In the genomic region with DNA sequence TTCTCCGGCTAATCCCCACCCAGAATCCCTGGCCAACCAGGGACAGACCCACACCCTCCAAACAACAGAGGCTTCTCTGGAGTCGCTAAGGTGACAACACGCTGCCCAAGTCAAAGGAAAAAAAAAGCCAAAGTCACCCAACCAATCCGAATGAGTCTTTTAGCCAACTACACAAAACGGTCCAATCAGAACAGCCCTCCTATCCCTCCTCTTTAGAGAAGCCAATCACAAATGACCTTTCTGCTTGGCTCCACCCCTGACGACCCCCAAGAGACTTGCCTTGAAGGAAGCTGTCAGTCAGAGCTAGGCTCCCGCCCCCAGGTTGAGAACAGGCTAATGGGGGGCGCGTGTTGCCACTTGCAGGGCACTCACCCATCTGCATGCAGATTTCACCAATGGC, we compare ENCODE assay signal across 8 cellular contexts. TPM values are rescaled to one million over a fixed set of nuclear protein-coding genes. Genes with fewer than 3 reads are reported as not detected.
DNase-seq lines count a peak whose midpoint lies in the region; ATAC-seq and FAIRE-seq lines count a peak whose summit lies in the region.

No MANE protein-coding gene starts in this region.

- intact Hi-C loops in activated naive CD4-positive, alpha-beta T cell treated with anti-CD3 and anti-CD28 coated beads for 36 hours (cut with micrococcal nuclease) = no loop called here

- H3K36me3 Mint-ChIP-seq in IgD-negative memory B cell = peaks cover 3% of the 10 kb centered on the region
- H3K36me3 Mint-ChIP-seq in activated naive CD4-positive, alpha-beta T cell treated with anti-CD3 and anti-CD28 coated beads for 36 hours (ENCODE audit: low read depth) = peaks cover 44% of the 10 kb centered on the region

- peak overlapping the region in 2 of 3 donors; percentile 43 to 48 for H3K27ac Mint-ChIP-seq in IgD-negative memory B cell
- no peak overlapping the region for H3K27ac Mint-ChIP-seq in activated naive CD4-positive, alpha-beta T cell treated with anti-CD3 and anti-CD28 coated beads for 36 hours

- peaks cover 0 to 2% (median 0%) of the 10 kb centered on the region in 3 donors for H3K4me1 Mint-ChIP-seq in IgD-negative memory B cell
- peaks cover 2% of the 10 kb centered on the region for H3K4me1 Mint-ChIP-seq in activated naive CD4-positive, alpha-beta T cell treated with anti-CD3 and anti-CD28 coated beads for 36 hours (ENCODE audit: low read depth)

- H3K27me3 Mint-ChIP-seq in IgD-negative memory B cell = no peaks in the 10 kb centered on the region
- H3K27me3 Mint-ChIP-seq in activated naive CD4-positive, alpha-beta T cell treated with anti-CD3 and anti-CD28 coated beads for 36 hours (ENCODE audit: low read depth) = no peaks in the 10 kb centered on the region

- H3K4me3 Mint-ChIP-seq in IgD-negative memory B cell = peak overlapping the region in 1 of 4 donors; percentile 11
- no peak overlapping the region for H3K4me3 Mint-ChIP-seq in activated naive CD4-positive, alpha-beta T cell treated with anti-CD3 and anti-CD28 coated beads for 36 hours

- ATAC-seq in GM18517 (IDR thresholded peaks at IDR 0.05; ENCODE audit: unreplicated experiment) (no peak), GM21717 (IDR thresholded peaks at IDR 0.05; ENCODE audit: unreplicated experiment) (no peak), GM18858 (IDR thresholded peaks at IDR 0.05; ENCODE audit: unreplicated experiment) (no peak)

- DNase-seq in EL = peak; percentile 39
- DNase-seq in iPS-NIHi11 (ENCODE audit: low spot score) = peak; percentile 92
- no peak for DNase-seq in activated naive CD4-positive, alpha-beta T cell treated with anti-CD3 and anti-CD28 coated beads for 36 hours

- no peaks in the 10 kb centered on the region for H3K9me3 Mint-ChIP-seq in IgD-negative memory B cell
- H3K9me3 Mint-ChIP-seq in activated naive CD4-positive, alpha-beta T cell treated with anti-CD3 and anti-CD28 coated beads for 36 hours = no peaks in the 10 kb centered on the region

- FAIRE-seq in TTC549 (lab: Jason Lieb, UNC) = peak; percentile 48

- CTCF ChIA-PET in activated naive CD4-positive, alpha-beta T cell treated with anti-CD3 and anti-CD28 coated beads for 36 hours (lab: Charles Lee) = interaction anchor here (1.0 kb wide), 1 partner anchor 55 kb away, joined by 3 read pairs; no protein-coding TSS in a partner anchor

RNA-seq across cellular contexts. Expression of a gene that starts 6.6 kb away (rescaled TPM):
- polyA plus RNA-seq in IgD-negative memory B cell = 5.1 TPM
- 1 to 10 TPM; 7.2 to 8.7 TPM for total RNA-seq in activated naive CD4-positive, alpha-beta T cell treated with anti-CD3 and anti-CD28 coated beads for 36 hours

RNA-seq across cellular contexts. Expression of a gene that starts 15.3 kb away (rescaled TPM):
- not detected for polyA plus RNA-seq in IgD-negative memory B cell
- not detected for total RNA-seq in activated naive CD4-positive, alpha-beta T cell treated with anti-CD3 and anti-CD28 coated beads for 36 hours

RNA-seq across cellular contexts. Expression of a gene that starts 20.7 kb away (rescaled TPM):
- 4.2 TPM for polyA plus RNA-seq in IgD-negative memory B cell
- 10 to 100 TPM; 80.7 to 81.1 TPM for total RNA-seq in activated naive CD4-positive, alpha-beta T cell treated with anti-CD3 and anti-CD28 coated beads for 36 hours

RNA-seq across cellular contexts. Expression of a gene that starts 21.4 kb away (rescaled TPM):
- 111 TPM for polyA plus RNA-seq in IgD-negative memory B cell
- 100 to 1,000 TPM; 131 to 149 TPM for total RNA-seq in activated naive CD4-positive, alpha-beta T cell treated with anti-CD3 and anti-CD28 coated beads for 36 hours

RNA-seq across cellular contexts. Expression of a gene that starts 31.4 kb away (rescaled TPM):
- polyA plus RNA-seq in IgD-negative memory B cell = 299 TPM
- total RNA-seq in activated naive CD4-positive, alpha-beta T cell treated with anti-CD3 and anti-CD28 coated beads for 36 hours = 100 to 1,000 TPM; 119 to 126 TPM
